Comparison of ENCODE assay signal across 1 cellular context in genomic region chr18:11972371-11973174, GRCh38.
TF ChIP-seq lines count a peak whose summit lies in the region.

No MANE protein-coding gene starts in this region.

TF ChIP-seq in GM23338, 12 proteins besides CTCF, POLR2A, EP300 and RAD21 (continued from another document):
- TF ChIP-seq, protein P1, sequence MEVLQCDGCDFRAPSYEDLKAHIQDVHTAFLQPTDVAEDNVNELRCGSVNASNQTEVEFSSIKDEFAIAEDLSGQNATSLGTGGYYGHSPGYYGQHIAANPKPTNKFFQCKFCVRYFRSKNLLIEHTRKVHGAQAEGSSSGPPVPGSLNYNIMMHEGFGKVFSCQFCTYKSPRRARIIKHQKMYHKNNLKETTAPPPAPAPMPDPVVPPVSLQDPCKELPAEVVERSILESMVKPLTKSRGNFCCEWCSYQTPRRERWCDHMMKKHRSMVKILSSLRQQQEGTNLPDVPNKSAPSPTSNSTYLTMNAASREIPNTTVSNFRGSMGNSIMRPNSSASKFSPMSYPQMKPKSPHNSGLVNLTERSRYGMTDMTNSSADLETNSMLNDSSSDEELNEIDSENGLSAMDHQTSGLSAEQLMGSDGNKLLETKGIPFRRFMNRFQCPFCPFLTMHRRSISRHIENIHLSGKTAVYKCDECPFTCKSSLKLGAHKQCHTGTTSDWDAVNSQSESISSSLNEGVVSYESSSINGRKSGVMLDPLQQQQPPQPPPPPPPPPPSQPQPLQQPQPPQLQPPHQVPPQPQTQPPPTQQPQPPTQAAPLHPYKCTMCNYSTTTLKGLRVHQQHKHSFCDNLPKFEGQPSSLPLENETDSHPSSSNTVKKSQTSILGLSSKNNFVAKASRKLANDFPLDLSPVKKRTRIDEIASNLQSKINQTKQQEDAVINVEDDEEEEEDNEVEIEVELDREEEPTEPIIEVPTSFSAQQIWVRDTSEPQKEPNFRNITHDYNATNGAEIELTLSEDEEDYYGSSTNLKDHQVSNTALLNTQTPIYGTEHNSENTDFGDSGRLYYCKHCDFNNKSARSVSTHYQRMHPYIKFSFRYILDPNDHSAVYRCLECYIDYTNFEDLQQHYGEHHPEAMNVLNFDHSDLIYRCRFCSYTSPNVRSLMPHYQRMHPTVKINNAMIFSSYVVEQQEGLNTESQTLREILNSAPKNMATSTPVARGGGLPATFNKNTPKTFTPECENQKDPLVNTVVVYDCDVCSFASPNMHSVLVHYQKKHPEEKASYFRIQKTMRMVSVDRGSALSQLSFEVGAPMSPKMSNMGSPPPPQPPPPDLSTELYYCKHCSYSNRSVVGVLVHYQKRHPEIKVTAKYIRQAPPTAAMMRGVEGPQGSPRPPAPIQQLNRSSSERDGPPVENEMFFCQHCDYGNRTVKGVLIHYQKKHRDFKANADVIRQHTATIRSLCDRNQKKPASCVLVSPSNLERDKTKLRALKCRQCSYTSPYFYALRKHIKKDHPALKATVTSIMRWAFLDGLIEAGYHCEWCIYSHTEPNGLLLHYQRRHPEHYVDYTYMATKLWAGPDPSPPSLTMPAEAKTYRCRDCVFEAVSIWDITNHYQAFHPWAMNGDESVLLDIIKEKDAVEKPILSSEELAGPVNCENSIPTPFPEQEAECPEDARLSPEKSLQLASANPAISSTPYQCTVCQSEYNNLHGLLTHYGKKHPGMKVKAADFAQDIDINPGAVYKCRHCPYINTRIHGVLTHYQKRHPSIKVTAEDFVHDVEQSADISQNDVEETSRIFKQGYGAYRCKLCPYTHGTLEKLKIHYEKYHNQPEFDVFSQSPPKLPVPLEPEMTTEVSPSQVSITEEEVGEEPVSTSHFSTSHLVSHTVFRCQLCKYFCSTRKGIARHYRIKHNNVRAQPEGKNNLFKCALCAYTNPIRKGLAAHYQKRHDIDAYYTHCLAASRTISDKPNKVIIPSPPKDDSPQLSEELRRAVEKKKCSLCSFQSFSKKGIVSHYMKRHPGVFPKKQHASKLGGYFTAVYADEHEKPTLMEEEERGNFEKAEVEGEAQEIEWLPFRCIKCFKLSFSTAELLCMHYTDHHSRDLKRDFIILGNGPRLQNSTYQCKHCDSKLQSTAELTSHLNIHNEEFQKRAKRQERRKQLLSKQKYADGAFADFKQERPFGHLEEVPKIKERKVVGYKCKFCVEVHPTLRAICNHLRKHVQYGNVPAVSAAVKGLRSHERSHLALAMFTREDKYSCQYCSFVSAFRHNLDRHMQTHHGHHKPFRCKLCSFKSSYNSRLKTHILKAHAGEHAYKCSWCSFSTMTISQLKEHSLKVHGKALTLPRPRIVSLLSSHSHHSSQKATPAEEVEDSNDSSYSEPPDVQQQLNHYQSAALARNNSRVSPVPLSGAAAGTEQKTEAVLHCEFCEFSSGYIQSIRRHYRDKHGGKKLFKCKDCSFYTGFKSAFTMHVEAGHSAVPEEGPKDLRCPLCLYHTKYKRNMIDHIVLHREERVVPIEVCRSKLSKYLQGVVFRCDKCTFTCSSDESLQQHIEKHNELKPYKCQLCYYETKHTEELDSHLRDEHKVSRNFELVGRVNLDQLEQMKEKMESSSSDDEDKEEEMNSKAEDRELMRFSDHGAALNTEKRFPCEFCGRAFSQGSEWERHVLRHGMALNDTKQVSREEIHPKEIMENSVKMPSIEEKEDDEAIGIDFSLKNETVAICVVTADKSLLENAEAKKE (CRISPR knock-in tag; IDR thresholded peaks at IDR 0.05), result no peak
- TF ChIP-seq STAT1 (IDR thresholded peaks at IDR 0.05; ENCODE audit: unreplicated experiment), result no peak
